10 cellular contexts compared by ENCODE assay signal in genomic region chr15:70376031-70376928, GRCh38.
DNase-seq lines count a peak whose midpoint lies in the region; ATAC-seq, FAIRE-seq and TF ChIP-seq lines count a peak whose summit lies in the region.
"Had no signal": no experiment of that assay in that cellular context is flagged by ENCODE, and none has a peak within 500 bp of the region (broad histone marks: within the 10 kb centered on the region; RNA-seq: fewer than 3 reads in every experiment).

No MANE protein-coding gene starts in this region.

- TF ChIP-seq POLR2A in A549 (IDR thresholded peaks at IDR 0.05; ENCODE audit: low read length): no peak
- TF ChIP-seq POLR2A in NB4 (IDR thresholded peaks at IDR 0.05; ENCODE audit: extremely low read depth, insufficient read length): no peak

- peak; percentile 26 to 33; a peak in 3 of 6 replicates for ATAC-seq in A549

- TF ChIP-seq CTCF in A549 (IDR thresholded peaks at IDR 0.05) (no peak), NB4 (IDR thresholded peaks at IDR 0.05; ENCODE audit: low read depth, low read length) (no peak), dorsolateral prefrontal cortex (IDR thresholded peaks at IDR 0.05 in 54 of 56, conservative IDR thresholded peaks at IDR 0.05 in 2 of 56; ENCODE audit: low read depth in 1 of 56, partially characterized antibody in 56 of 56) (no peak), GM10266 (IDR thresholded peaks at IDR 0.05; ENCODE audit: control insufficient read depth, insufficient read depth, low read depth, missing control alignments) (no peak)

- H3K9me3 ChIP-seq in A549: 0 out of 3 replicates have a peak, but pooled peaks cover 4% of the 10 kb centered on the region
- H3K9me3 ChIP-seq in mesodermal cell (ENCODE audit: control insufficient read depth, low read length): no peaks in the 10 kb centered on the region

- H3K36me3 ChIP-seq in mesodermal cell (ENCODE audit: control insufficient read depth, insufficient read depth, low read length): no peaks in the 10 kb centered on the region

- H3K4me3 ChIP-seq in A549 (no peak overlapping the region), NB4 (ENCODE audit: low read depth, low read length) (peak overlapping the region; percentile 41), dorsolateral prefrontal cortex (peak overlapping the region in 24 of 59 donors; percentile 0 to 40 (median 20)), mesodermal cell (ENCODE audit: extremely low read depth, insufficient read depth, low read length, poor library complexity, severe bottlenecking) (no peak overlapping the region)

- FAIRE-seq in A549 (lab: Jason Lieb, UNC): no peak

- H3K27ac ChIP-seq in A549 (peak overlapping the region; percentile 76 to 85; a peak in 5 of 6 replicates), dorsolateral prefrontal cortex (peak overlapping the region in 47 of 59 donors; percentile 6 to 86 (median 59)), mesodermal cell (ENCODE audit: low read depth, low read length, severe bottlenecking) (peak overlapping the region; percentile 64)

- H3K4me2 ChIP-seq in A549: peak overlapping the region; percentile 59

- H3K4me1 ChIP-seq in A549 (peaks cover 37% of the 10 kb centered on the region), mesodermal cell (ENCODE audit: control insufficient read depth, insufficient read depth, low read length, poor library complexity, severe bottlenecking) (peaks cover 31% of the 10 kb centered on the region)

- CTCF ChIA-PET in A549 (lab: Yijun Ruan, JAX): interaction anchor here (1.0 to 2.1 kb wide), 12 partner anchors 8 to 244 kb away, joined by 3 to 8 read pairs (median 3); no protein-coding TSS in a partner anchor

- POLR2A ChIA-PET in A549 (lab: Yijun Ruan, JAX): no interaction called here

- peaks cover 0 to 9% (median 0%) of the 10 kb centered on the region in 45 donors for H3K27me3 ChIP-seq in dorsolateral prefrontal cortex

- 80% methylated on average over 12 of the region's 12 CpGs for WGBS in A549 (ENCODE audit: missing lambda C conversion rate)
- 25 to 31% methylated on average over 7 to 8 of the region's 12 CpGs for WGBS in mesodermal cell (ENCODE audit: insufficient coverage in 2 of 2), 2 experiments

- TF ChIP-seq RAD21 in A549 (conservative IDR thresholded peaks at IDR 0.05 in 1 of 2, IDR thresholded peaks at IDR 0.05 in 1 of 2): no peak

- intact Hi-C loops in dorsolateral prefrontal cortex (cut with DNase I): no loop called here

- no peak for TF ChIP-seq EP300 in A549 (IDR thresholded peaks at IDR 0.05)

- DNase-seq in A549 (ENCODE audit: low read depth in 1 of 2, low spot score in 1 of 2) (no peak), NB4 (ENCODE audit: low read depth) (no peak), dorsolateral prefrontal cortex (no peak), dermis blood vessel endothelial cell (no peak), GM10266 (ENCODE audit: extremely low spot score) (no peak), AG08396 (ENCODE audit: low spot score) (no peak), middle frontal gyrus (ENCODE audit: extremely low spot score, low spot score) (no peak)
- DNase-seq: CD4-positive, CD25-positive, alpha-beta regulatory T cell; stimulated activated CD4-positive, alpha-beta T cell treated with anti-CD3 and anti-CD28 coated beads, Interleukin-1b, Interleukin-23, amount 100 ng/mL, for 48 hours had no signal

TF ChIP-seq in A549, 52 proteins besides CTCF, POLR2A, EP300 and RAD21:
- TF ChIP-seq HES2 (IDR thresholded peaks at IDR 0.05): no peak
- TF ChIP-seq ATOH8 (CRISPR knock-in tag; IDR thresholded peaks at IDR 0.05; ENCODE audit: low read depth): no peak
- TF ChIP-seq FOSB (CRISPR knock-in tag; IDR thresholded peaks at IDR 0.05): no peak
- no peak for TF ChIP-seq GATA3 (IDR thresholded peaks at IDR 0.05; ENCODE audit: borderline replicate concordance)
- no peak for TF ChIP-seq BCL3 (IDR thresholded peaks at IDR 0.05)
- no peak for TF ChIP-seq TP53 (CRISPR knock-in tag; IDR thresholded peaks at IDR 0.05)
- TF ChIP-seq MAX (IDR thresholded peaks at IDR 0.05): no peak
- no peak for TF ChIP-seq E2F6 (IDR thresholded peaks at IDR 0.05; ENCODE audit: borderline replicate concordance, low read depth)
- TF ChIP-seq NFE2L2 (conservative IDR thresholded peaks at IDR 0.05; ENCODE audit: low read length): no peak
- no peak for TF ChIP-seq POLR2AphosphoS2 (conservative IDR thresholded peaks at IDR 0.05; ENCODE audit: low read length)
- TF ChIP-seq SMC3 (IDR thresholded peaks at IDR 0.05): no peak
- no peak for TF ChIP-seq CBX2 (IDR thresholded peaks at IDR 0.05; ENCODE audit: borderline replicate concordance, low read depth)
- TF ChIP-seq PBX3 (IDR thresholded peaks at IDR 0.05): no peak
- TF ChIP-seq NR3C1 (IDR thresholded peaks at IDR 0.05): no peak
- no peak for TF ChIP-seq MAFK (IDR thresholded peaks at IDR 0.05; ENCODE audit: partially characterized antibody)
- TF ChIP-seq HEYL (CRISPR knock-in tag; IDR thresholded peaks at IDR 0.05): no peak
- no peak for TF ChIP-seq JUN (IDR thresholded peaks at IDR 0.05)
- TF ChIP-seq ZNF302 (CRISPR knock-in tag; IDR thresholded peaks at IDR 0.05): no peak
- TF ChIP-seq CEBPB (IDR thresholded peaks at IDR 0.05): no peak
TF ChIP-seq in A549: peak in this region for 0.
